Comparison of ENCODE assay signal across 8 cellular contexts in genomic region chr4:186144180-186144579, GRCh38. TPM values are rescaled to one million over a fixed set of nuclear protein-coding genes. Genes with fewer than 3 reads are reported as not detected.
A peak's percentile ranks its signal among the peaks of the same experiment; 100 is the strongest.
DNase-seq lines count a peak whose midpoint lies in the region; ATAC-seq and TF ChIP-seq lines count a peak whose summit lies in the region.

No MANE protein-coding gene starts in this region.

- no peaks in the 10 kb centered on the region for H3K9me3 Mint-ChIP-seq in T-helper 2 cell treated with Interferon-gamma antibody and Interleukin-4, amounts not matched to agents 5 μg/mL and 100 μg/mL, for 36 hours
- H3K9me3 Mint-ChIP-seq in natural killer cell: no peaks in the 10 kb centered on the region

- no peak for DNase-seq in T-helper 2 cell treated with Interferon-gamma antibody and Interleukin-4, amounts not matched to agents 5 μg/mL and 100 μg/mL, for 36 hours (ENCODE audit: low spot score)
- peak; percentile 48 to 65 for DNase-seq in fibroblast of lung (ENCODE audit: low read depth in 2 of 2)
- no peak for DNase-seq in natural killer cell
- DNase-seq in NCI-H774 (lab: John Stamatoyannopoulos, UW): no peak
- DNase-seq in GM10248 (ENCODE audit: extremely low spot score): no peak

- no peaks in the 10 kb centered on the region for H4K20me1 ChIP-seq in fibroblast of lung (ENCODE audit: control insufficient read depth, extremely low read depth, insufficient read depth, low read length)

- POLR2A ChIA-PET in GM10248 (lab: Yijun Ruan, JAX): no interaction called here

- H3K27me3 Mint-ChIP-seq in T-helper 2 cell treated with Interferon-gamma antibody and Interleukin-4, amounts not matched to agents 5 μg/mL and 100 μg/mL, for 36 hours (ENCODE audit: low read depth): peaks cover 62% of the 10 kb centered on the region
- H3K27me3 Mint-ChIP-seq in natural killer cell (ENCODE audit: low read depth in 2 of 2): peaks cover 30 to 40% of the 10 kb centered on the region in 2 donors

- intact Hi-C loops in natural killer cell (cut with micrococcal nuclease): no loop called here

- H3K4me3 Mint-ChIP-seq in T-helper 2 cell treated with Interferon-gamma antibody and Interleukin-4, amounts not matched to agents 5 μg/mL and 100 μg/mL, for 36 hours: peak overlapping the region; percentile 80
- H3K4me3 Mint-ChIP-seq in natural killer cell: peak overlapping the region; percentile 65

- TF ChIP-seq CTCF in GM12874 (IDR thresholded peaks at IDR 0.05; ENCODE audit: insufficient read depth, low read depth, low read length): 0 out of 2 replicates have a peak, but pooled peaks have one; percentile 3
- TF ChIP-seq CTCF in fibroblast of lung (conservative IDR thresholded peaks at IDR 0.05 in 1 of 2, IDR thresholded peaks at IDR 0.05 in 1 of 2; ENCODE audit: low read depth in 1 of 2, low read length in 2 of 2): peak; percentile 7 to 11
- no peak for TF ChIP-seq CTCF in natural killer cell (IDR thresholded peaks at IDR 0.05)
- TF ChIP-seq CTCF in GM10248 (IDR thresholded peaks at IDR 0.05; ENCODE audit: control extremely low read depth, extremely low read depth, low read depth, missing control alignments): no peak

- H3K36me3 Mint-ChIP-seq in T-helper 2 cell treated with Interferon-gamma antibody and Interleukin-4, amounts not matched to agents 5 μg/mL and 100 μg/mL, for 36 hours (ENCODE audit: low read depth): no peaks in the 10 kb centered on the region
- H3K36me3 Mint-ChIP-seq in natural killer cell: no peaks in the 10 kb centered on the region

- H3K36me3 ChIP-seq in ACC112 (ENCODE audit: insufficient read depth, low read length) (no peaks in the 10 kb centered on the region), fibroblast of lung (ENCODE audit: control insufficient read depth, insufficient read depth, low read length) (no peaks in the 10 kb centered on the region)

- peak overlapping the region; percentile 55 for H3K4me2 ChIP-seq in fibroblast of lung (ENCODE audit: extremely low read depth, insufficient read depth, low read length)

- H3K27ac ChIP-seq in ACC112 (ENCODE audit: low read depth, low read length) (no peak overlapping the region; the same call in 1 of the 2 replicates), fibroblast of lung (ENCODE audit: insufficient read depth, low read length) (peak overlapping the region; percentile 36)

- H3K9me3 ChIP-seq in fibroblast of lung (ENCODE audit: control insufficient read depth, insufficient read depth, low read depth, low read length): no peaks in the 10 kb centered on the region

- H3K4me1 ChIP-seq in ACC112 (ENCODE audit: control insufficient read depth, insufficient read depth, low read length, unreplicated experiment) (no peaks in the 10 kb centered on the region), fibroblast of lung (ENCODE audit: control insufficient read depth, extremely low read depth, insufficient read depth, low read length) (peaks cover 2% of the 10 kb centered on the region)

- H2AFZ ChIP-seq in ACC112 (ENCODE audit: low read length, unreplicated experiment): peak overlapping the region; percentile 96
- peak overlapping the region; percentile 74 for H2AFZ ChIP-seq in fibroblast of lung (ENCODE audit: low read length)

- H3K9ac ChIP-seq in fibroblast of lung (ENCODE audit: insufficient read depth, low read length): no peak overlapping the region

- no peak overlapping the region for H3K27ac Mint-ChIP-seq in T-helper 2 cell treated with Interferon-gamma antibody and Interleukin-4, amounts not matched to agents 5 μg/mL and 100 μg/mL, for 36 hours
- H3K27ac Mint-ChIP-seq in natural killer cell: no peak overlapping the region

- ATAC-seq in HG02885 (IDR thresholded peaks at IDR 0.05; ENCODE audit: poor library complexity, unreplicated experiment): peak; percentile 42
- peak in 1 of 3 donors; percentile 48 for ATAC-seq in natural killer cell

- CTCF ChIA-PET in GM10248 (lab: Yijun Ruan, JAX): no interaction called here

- H3K27me3 ChIP-seq in ACC112 (ENCODE audit: insufficient read depth, low read length) (no peaks in the 10 kb centered on the region), fibroblast of lung (ENCODE audit: control insufficient read depth, insufficient read depth, low read length) (no peaks in the 10 kb centered on the region)

- H3K79me2 ChIP-seq in ACC112 (ENCODE audit: control insufficient read depth, insufficient read depth, low read length, unreplicated experiment) (no peaks in the 10 kb centered on the region), fibroblast of lung (ENCODE audit: control insufficient read depth, insufficient read depth, low read length) (no peaks in the 10 kb centered on the region)

- H3K4me3 ChIP-seq in ACC112 (ENCODE audit: low read depth, low read length) (peak overlapping the region; percentile 88), fibroblast of lung (replicated peaks in 1 of 4; ENCODE audit: control extremely low read depth in 1 of 4, insufficient read depth in 1 of 4, low read depth in 3 of 4, low read length in 4 of 4) (peak overlapping the region; percentile 40 to 63 (median 54))

- H3K4me1 Mint-ChIP-seq in T-helper 2 cell treated with Interferon-gamma antibody and Interleukin-4, amounts not matched to agents 5 μg/mL and 100 μg/mL, for 36 hours (ENCODE audit: low read depth): peaks cover 7% of the 10 kb centered on the region
- H3K4me1 Mint-ChIP-seq in natural killer cell: peaks cover 0 to 6% of the 10 kb centered on the region in 2 donors

RNA-seq across cellular contexts. Expression of gene FAM149A, which starts 39.7 kb away (rescaled TPM):
- total RNA-seq in fibroblast of lung: 9.4 and 11.3 TPM in 2 replicates
- 2.3 and 5.6 TPM in 2 replicates for polyA plus RNA-seq in fibroblast of lung
- polyA plus RNA-seq in fibroblast of lung (2012): 2.7 and 4.8 TPM in 2 replicates
- polyA minus RNA-seq in fibroblast of lung (ENCODE audit: low replicate concordance): 12.3 TPM in 1 of 2 replicates, not detected in the other
- under 1 TPM in 1 of 3 donors, not detected in 2; 0.33 TPM for total RNA-seq in natural killer cell

RNA-seq across cellular contexts. Expression of gene CYP4V2, which starts 47.2 kb away (rescaled TPM):
- total RNA-seq in fibroblast of lung: 27.2 and 37.8 TPM in 2 replicates
- 8.2 and 17.2 TPM in 2 replicates for polyA plus RNA-seq in fibroblast of lung
- polyA plus RNA-seq in fibroblast of lung (2012): 4.5 and 9.0 TPM in 2 replicates
- polyA minus RNA-seq in fibroblast of lung (ENCODE audit: low replicate concordance): 0.86 and 1.7 TPM in 2 replicates
- total RNA-seq in natural killer cell: 10 to 100 TPM; 27.9 to 32.5 (median 31.7) TPM

Comparison
In these comparisons a context has a peak if more than half of its experiments do, and no peak if none do; other contexts are left out.
1. CTCF ChIP-seq: peak in GM12874 (single experiment) and fibroblast of lung (2 of 2); none in natural killer cell (single experiment) and GM10248 (single experiment).
2. DNase-seq: peak in fibroblast of lung (2 of 2); none in T-helper 2 cell treated with Interferon-gamma antibody and Interleukin-4, amounts not matched to agents 5 μg/mL and 100 μg/mL, for 36 hours (single experiment), natural killer cell (single experiment), NCI-H774 (single experiment) and GM10248 (single experiment).